Comparison of ENCODE assay signal across 15 cellular contexts in genomic region chr3:188911033-188911850, GRCh38.
A peak's percentile ranks its signal among the peaks of the same experiment; 100 is the strongest.
DNase-seq lines count a peak whose midpoint lies in the region; ATAC-seq and TF ChIP-seq lines count a peak whose summit lies in the region.
"Had no signal": no experiment of that assay in that cellular context is flagged by ENCODE, and none has a peak within 500 bp of the region (broad histone marks: within the 10 kb centered on the region; RNA-seq: fewer than 3 reads in every experiment).

No MANE protein-coding gene starts in this region.

- DNase-seq in stimulated activated naive CD8-positive, alpha-beta T cell treated with anti-CD3 and anti-CD28 coated beads, Interleukin-15, amount 100 ng/mL, for 72 hours: no peak
- DNase-seq in fibroblast of pulmonary artery (ENCODE audit: low read depth) (peak; percentile 22), nephron progenitor cell (peak; percentile 41), endothelial cell (ENCODE audit: low spot score) (no peak)
- no peak for DNase-seq in activated T-cell treated with anti-CD3 and anti-CD28 coated beads, Interleukin-2, amount 50 U/mL, for 4 hours
- DNase-seq in stimulated activated naive CD4-positive, alpha-beta T cell (lab: John Stamatoyannopoulos, UW): no peak
- DNase-seq: Calu3, NCI-H1436 treated with DMSO at 0.1 percent for 48 hours, NCI-H446, NCI-H774 had no signal

- no peak for TF ChIP-seq CTCF in fibroblast of pulmonary artery (IDR thresholded peaks at IDR 0.05; ENCODE audit: low read length, missing control alignments)
- TF ChIP-seq CTCF in nephron progenitor cell (IDR thresholded peaks at IDR 0.05): no peak
- no peak for TF ChIP-seq CTCF in endothelial cell (IDR thresholded peaks at IDR 0.05; ENCODE audit: unreplicated experiment)

- H3K36me3 Mint-ChIP-seq in stimulated activated naive CD8-positive, alpha-beta T cell treated with anti-CD3 and anti-CD28 coated beads, Interleukin-15, Interleukin-2, amounts not matched to agents 100 ng/mL and 50 ng/mL, for 24 hours (ENCODE audit: low read depth): no peaks in the 10 kb centered on the region
- no peaks in the 10 kb centered on the region for H3K36me3 Mint-ChIP-seq in nephron progenitor cell (ENCODE audit: low read depth)
- no peaks in the 10 kb centered on the region for H3K36me3 Mint-ChIP-seq in activated T-cell treated with anti-CD3 and anti-CD28 coated beads, Interleukin-2, amount 50 U/mL, for 4 hours (ENCODE audit: insufficient read depth)
- H3K36me3 Mint-ChIP-seq in endothelial cell (ENCODE audit: low read depth, unreplicated experiment): peaks cover 12% of the 10 kb centered on the region

- H3K4me3 Mint-ChIP-seq in stimulated activated naive CD8-positive, alpha-beta T cell treated with anti-CD3 and anti-CD28 coated beads, Interleukin-15, Interleukin-2, amounts not matched to agents 100 ng/mL and 50 ng/mL, for 24 hours: no peak overlapping the region
- H3K4me3 Mint-ChIP-seq in stimulated activated naive CD8-positive, alpha-beta T cell treated with anti-CD3 and anti-CD28 coated beads, Interleukin-15, amount 100 ng/mL, for 72 hours: no peak overlapping the region
- H3K4me3 Mint-ChIP-seq in nephron progenitor cell (no peak overlapping the region), endothelial cell (ENCODE audit: unreplicated experiment) (no peak overlapping the region)
- H3K4me3 Mint-ChIP-seq in activated T-cell treated with anti-CD3 and anti-CD28 coated beads, Interleukin-2, amount 50 U/mL, for 4 hours: no peak overlapping the region
- H3K4me3 Mint-ChIP-seq: CD14-positive monocyte had no signal

- peak overlapping the region; percentile 24 for H3K27ac Mint-ChIP-seq in stimulated activated naive CD8-positive, alpha-beta T cell treated with anti-CD3 and anti-CD28 coated beads, Interleukin-15, Interleukin-2, amounts not matched to agents 100 ng/mL and 50 ng/mL, for 24 hours
- no peak overlapping the region for H3K27ac Mint-ChIP-seq in stimulated activated naive CD8-positive, alpha-beta T cell treated with anti-CD3 and anti-CD28 coated beads, Interleukin-15, amount 100 ng/mL, for 72 hours
- H3K27ac Mint-ChIP-seq in nephron progenitor cell (peak overlapping the region; percentile 81), endothelial cell (ENCODE audit: unreplicated experiment) (no peak overlapping the region)

- H3K9me3 Mint-ChIP-seq in stimulated activated naive CD8-positive, alpha-beta T cell treated with anti-CD3 and anti-CD28 coated beads, Interleukin-15, Interleukin-2, amounts not matched to agents 100 ng/mL and 50 ng/mL, for 24 hours: no peaks in the 10 kb centered on the region
- H3K9me3 Mint-ChIP-seq in stimulated activated naive CD8-positive, alpha-beta T cell treated with anti-CD3 and anti-CD28 coated beads, Interleukin-15, amount 100 ng/mL, for 72 hours: no peaks in the 10 kb centered on the region
- H3K9me3 Mint-ChIP-seq in nephron progenitor cell (no peaks in the 10 kb centered on the region), endothelial cell (ENCODE audit: unreplicated experiment) (no peaks in the 10 kb centered on the region)
- H3K9me3 Mint-ChIP-seq in activated T-cell treated with anti-CD3 and anti-CD28 coated beads, Interleukin-2, amount 50 U/mL, for 4 hours: no peaks in the 10 kb centered on the region

- peaks cover 45% of the 10 kb centered on the region for H3K4me1 Mint-ChIP-seq in stimulated activated naive CD8-positive, alpha-beta T cell treated with anti-CD3 and anti-CD28 coated beads, Interleukin-15, Interleukin-2, amounts not matched to agents 100 ng/mL and 50 ng/mL, for 24 hours (ENCODE audit: low read depth)
- H3K4me1 Mint-ChIP-seq in stimulated activated naive CD8-positive, alpha-beta T cell treated with anti-CD3 and anti-CD28 coated beads, Interleukin-15, amount 100 ng/mL, for 72 hours: peaks cover 60% of the 10 kb centered on the region
- peaks cover 32% of the 10 kb centered on the region for H3K4me1 Mint-ChIP-seq in nephron progenitor cell
- peaks cover 21% of the 10 kb centered on the region for H3K4me1 Mint-ChIP-seq in activated T-cell treated with anti-CD3 and anti-CD28 coated beads, Interleukin-2, amount 50 U/mL, for 4 hours (ENCODE audit: low read depth)
- H3K4me1 Mint-ChIP-seq in endothelial cell (ENCODE audit: unreplicated experiment): peaks cover 11% of the 10 kb centered on the region

- ATAC-seq in stimulated activated naive CD8-positive, alpha-beta T cell treated with anti-CD3 and anti-CD28 coated beads, Interleukin-15, amount 100 ng/mL, for 72 hours: no peak
- ATAC-seq in activated T-cell treated with anti-CD3 and anti-CD28 coated beads, Interleukin-2, amount 50 U/mL, for 4 hours: no peak
- ATAC-seq in GM19467 (IDR thresholded peaks at IDR 0.05; ENCODE audit: unreplicated experiment): no peak
- ATAC-seq: A549, HCT116 had no signal

- H3K4me3 ChIP-seq in fibroblast of pulmonary artery (replicated peaks; ENCODE audit: low read depth, low read length): no peak overlapping the region
- H3K4me3 ChIP-seq: A549 had no signal

- H3K27me3 Mint-ChIP-seq in stimulated activated naive CD8-positive, alpha-beta T cell treated with anti-CD3 and anti-CD28 coated beads, Interleukin-15, Interleukin-2, amounts not matched to agents 100 ng/mL and 50 ng/mL, for 24 hours: no peaks in the 10 kb centered on the region
- no peaks in the 10 kb centered on the region for H3K27me3 Mint-ChIP-seq in stimulated activated naive CD8-positive, alpha-beta T cell treated with anti-CD3 and anti-CD28 coated beads, Interleukin-15, amount 100 ng/mL, for 72 hours
- peaks cover 13% of the 10 kb centered on the region for H3K27me3 Mint-ChIP-seq in nephron progenitor cell (ENCODE audit: low read depth, poor library complexity)
- no peaks in the 10 kb centered on the region for H3K27me3 Mint-ChIP-seq in activated T-cell treated with anti-CD3 and anti-CD28 coated beads, Interleukin-2, amount 50 U/mL, for 4 hours (ENCODE audit: low read depth)
- peaks cover 3% of the 10 kb centered on the region for H3K27me3 Mint-ChIP-seq in endothelial cell (ENCODE audit: unreplicated experiment)

Comparison
In these comparisons a context has a peak if more than half of its experiments do, and no peak if none do; other contexts are left out.
1. H3K27ac Mint-ChIP-seq: peak in stimulated activated naive CD8-positive, alpha-beta T cell treated with anti-CD3 and anti-CD28 coated beads, Interleukin-15, Interleukin-2, amounts not matched to agents 100 ng/mL and 50 ng/mL, for 24 hours (single experiment) and nephron progenitor cell (single experiment); none in stimulated activated naive CD8-positive, alpha-beta T cell treated with anti-CD3 and anti-CD28 coated beads, Interleukin-15, amount 100 ng/mL, for 72 hours (0 of 2) and endothelial cell (single experiment).
2. DNase-seq: peak in fibroblast of pulmonary artery (single experiment) and nephron progenitor cell (single experiment); none in stimulated activated naive CD8-positive, alpha-beta T cell treated with anti-CD3 and anti-CD28 coated beads, Interleukin-15, amount 100 ng/mL, for 72 hours (0 of 2), activated T-cell treated with anti-CD3 and anti-CD28 coated beads, Interleukin-2, amount 50 U/mL, for 4 hours (single experiment), stimulated activated naive CD4-positive, alpha-beta T cell (0 of 6) and endothelial cell (single experiment).